Comparison of ENCODE assay signal across 8 cellular contexts in genomic region chr6:73675466-73676098, GRCh38. TPM values are rescaled to one million over a fixed set of nuclear protein-coding genes. Genes with fewer than 3 reads are reported as not detected.
A peak's percentile ranks its signal among the peaks of the same experiment; 100 is the strongest.
DNase-seq lines count a peak whose midpoint lies in the region; ATAC-seq and TF ChIP-seq lines count a peak whose summit lies in the region.

No MANE protein-coding gene starts in this region.

- ATAC-seq in GM19397 (IDR thresholded peaks at IDR 0.05; ENCODE audit: unreplicated experiment) (peak; percentile 95), HG03442 (IDR thresholded peaks at IDR 0.05; ENCODE audit: unreplicated experiment) (peak; percentile 91)

- H3K4me3 Mint-ChIP-seq in nephron progenitor cell = no peak overlapping the region

- intact Hi-C loops in OCI-LY7 (cut with micrococcal nuclease; ENCODE audit: unreplicated experiment) (loop anchor here (2.0 kb wide), 1 partner anchor 57 kb away; no protein-coding TSS in a partner anchor), esophagus squamous epithelium (cut with DNase I) (loop anchor here (5.0 kb wide), 1 partner anchor 57 kb away; no protein-coding TSS in a partner anchor)

- TF ChIP-seq EP300 in suprapubic skin (IDR thresholded peaks at IDR 0.05) = no peak

- H3K36me3 ChIP-seq in OCI-LY7 (ENCODE audit: insufficient read depth, low read length) (no peaks in the 10 kb centered on the region), esophagus squamous epithelium (no peaks in the 10 kb centered on the region), suprapubic skin (no peaks in the 10 kb centered on the region)

- no peaks in the 10 kb centered on the region for H3K27me3 Mint-ChIP-seq in nephron progenitor cell (ENCODE audit: low read depth, poor library complexity)

- H3K9me3 Mint-ChIP-seq in nephron progenitor cell = no peaks in the 10 kb centered on the region

- no peaks in the 10 kb centered on the region for H4K20me1 ChIP-seq in OCI-LY7 (ENCODE audit: insufficient read depth, low read length)

- DNase-seq in D341Med (ENCODE audit: low spot score) = peak; percentile 74
- DNase-seq in OCI-LY7 (ENCODE audit: low spot score) = peak; percentile 66
- DNase-seq in activated T-cell treated with anti-CD3 and anti-CD28 coated beads for 24 hours (ENCODE audit: low read depth) = peak; percentile 69
- DNase-seq in esophagus squamous epithelium (lab: John Stamatoyannopoulos, UW) = peak; percentile 14
- DNase-seq in nephron progenitor cell = peak; percentile 84
- DNase-seq in suprapubic skin (ENCODE audit: low spot score in 2 of 2) = peak in 1 of 2 donors; percentile 75

- CTCF ChIA-PET in OCI-LY7 (lab: Charles Lee; ENCODE audit: unreplicated experiment) = interaction anchor here (0.8 to 1.6 kb wide), 2 partner anchors 10 to 58 kb away, joined by 3 to 5 read pairs; no protein-coding TSS in a partner anchor

- POLR2A ChIA-PET in OCI-LY7 (lab: Charles Lee) = no interaction called here

- H3K9me3 ChIP-seq in OCI-LY7 (ENCODE audit: low read length) (no peaks in the 10 kb centered on the region), esophagus squamous epithelium (no peaks in the 10 kb centered on the region), suprapubic skin (no peaks in the 10 kb centered on the region)

- H3K79me2 ChIP-seq in OCI-LY7 (ENCODE audit: insufficient read depth, low read depth, low read length) = no peaks in the 10 kb centered on the region

- H3K36me3 Mint-ChIP-seq in nephron progenitor cell (ENCODE audit: low read depth) = no peaks in the 10 kb centered on the region

- no peaks in the 10 kb centered on the region for H3K4me1 Mint-ChIP-seq in nephron progenitor cell

- H3K4me2 ChIP-seq in OCI-LY7 (ENCODE audit: low read length) = no peak overlapping the region

- no peak overlapping the region for H2AFZ ChIP-seq in OCI-LY7 (ENCODE audit: low read length)

- no peak for TF ChIP-seq POLR2A in esophagus squamous epithelium (IDR thresholded peaks at IDR 0.05)
- no peak for TF ChIP-seq POLR2A in suprapubic skin (IDR thresholded peaks at IDR 0.05)

- no peaks in the 10 kb centered on the region for H3K4me1 ChIP-seq in OCI-LY7 (ENCODE audit: insufficient read depth, low read length, poor library complexity, severe bottlenecking)
- H3K4me1 ChIP-seq in esophagus squamous epithelium = peaks cover 0 to 5% (median 0%) of the 10 kb centered on the region in 3 donors
- H3K4me1 ChIP-seq in suprapubic skin = peaks cover 2% of the 10 kb centered on the region

- no TSS peak for BruUV-seq in OCI-LY7 (replicated peaks; lab: Mats Ljungman, UMichigan)

- peaks cover 0 to 9% (median 0%) of the 10 kb centered on the region in 4 donors for H3K27me3 ChIP-seq in esophagus squamous epithelium
- no peaks in the 10 kb centered on the region for H3K27me3 ChIP-seq in suprapubic skin

- H3K27ac Mint-ChIP-seq in nephron progenitor cell = no peak overlapping the region

- TF ChIP-seq CTCF in OCI-LY7 (conservative IDR thresholded peaks at IDR 0.05; ENCODE audit: low read length) (peak; percentile 95), esophagus squamous epithelium (IDR thresholded peaks at IDR 0.05) (peak; percentile 43 to 93 (median 84)), nephron progenitor cell (IDR thresholded peaks at IDR 0.05) (peak; percentile 87), suprapubic skin (IDR thresholded peaks at IDR 0.05) (peak; percentile 77 to 85)

- H3K27ac ChIP-seq in OCI-LY7 (ENCODE audit: low read depth, low read length, poor library complexity, severe bottlenecking) (no peak overlapping the region), esophagus squamous epithelium (no peak overlapping the region), suprapubic skin (no peak overlapping the region)

- 41 to 42% methylated on average over 4 of the region's 4 CpGs for WGBS in esophagus squamous epithelium, 2 donors
- 46% methylated on average over 4 of the region's 4 CpGs for WGBS in suprapubic skin

- no peak overlapping the region for H3K4me3 ChIP-seq in OCI-LY7 (ENCODE audit: low read depth, low read length, poor library complexity, severe bottlenecking)
- H3K4me3 ChIP-seq in esophagus squamous epithelium = no peak overlapping the region
- H3K4me3 ChIP-seq in suprapubic skin = no peak overlapping the region

- no peaks in the 10 kb centered on the region for H3K9me2 ChIP-seq in OCI-LY7 (ENCODE audit: insufficient read depth, low read length)

RNA-seq across cellular contexts. Expression of gene CD109, which starts 20.4 kb away (rescaled TPM):
- 0.13 TPM in 1 of 2 replicates, not detected in the other for total RNA-seq in OCI-LY7 (2014; rRNA removed; shearing (Covaris generic))
- total RNA-seq in OCI-LY7 (2022) (0.08 TPM in 1 of 2 replicates, not detected in the other), esophagus squamous epithelium (10 to 100 TPM; 27.0 to 57.9 (median 41.3) TPM), suprapubic skin (10 to 100 TPM; 27.5 to 48.2 (median 43.1) TPM)

RNA-seq across cellular contexts. Expression of gene SLC17A5, which starts 21.8 kb away (rescaled TPM):
- total RNA-seq in OCI-LY7 (2014; rRNA removed; shearing (Covaris generic)) = 7.4 and 8.5 TPM in 2 replicates
- 8.4 and 9.6 TPM in 2 replicates for total RNA-seq in OCI-LY7 (2022)
- total RNA-seq in esophagus squamous epithelium = 10 to 100 TPM in 2 of 4 donors, 1 to 10 TPM in 2; 6.7 to 13.7 (median 9.9) TPM
- total RNA-seq in suprapubic skin = 10 to 100 TPM in 2 of 4 donors, 1 to 10 TPM in 2; 8.0 to 14.0 (median 11.2) TPM

Comparison
In these comparisons a context has a peak if more than half of its experiments do, and no peak if none do; other contexts are left out.
1. RNA of gene CD109, which starts 20.4 kb away (total RNA-seq): 27.5 to 48.2 TPM in suprapubic skin and 27.0 to 57.9 TPM in esophagus squamous epithelium; 0.08 to 0.13 TPM in OCI-LY7; every median in the first group is over 10 times any median in the second.
2. Peak in every context shown above with its lines, with median percentiles within 50 percentile points of each other: CTCF ChIP-seq.